Comparison of ENCODE assay signal across 14 cellular contexts in the genomic region with DNA sequence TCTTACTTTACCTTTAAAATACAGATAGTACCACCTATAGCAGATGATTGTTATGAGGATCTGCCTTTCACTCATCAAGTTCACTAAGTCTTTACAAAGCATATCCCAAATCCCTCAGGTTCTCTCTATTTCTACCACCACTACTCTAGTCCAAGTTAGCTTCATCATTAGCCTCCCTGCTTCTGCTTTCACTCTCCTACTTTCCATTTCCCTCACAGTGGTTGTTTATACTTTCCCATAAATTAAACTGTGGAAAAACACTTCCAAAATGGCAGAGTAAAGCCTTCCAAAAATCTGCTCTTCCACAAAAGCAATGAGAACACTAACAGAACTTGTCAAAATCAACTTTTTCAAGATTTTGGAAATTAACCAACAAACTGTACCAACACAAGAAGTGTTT.
DNase-seq lines count a peak whose midpoint lies in the region; TF ChIP-seq lines count a peak whose summit lies in the region.
"Had no signal": no experiment of that assay in that cellular context is flagged by ENCODE, and none has a peak within 500 bp of the region (broad histone marks: within the 10 kb centered on the region; RNA-seq: fewer than 3 reads in every experiment).

No MANE protein-coding gene starts in this region.

- H3K9me2 ChIP-seq in hepatocyte (replicated peaks; ENCODE audit: insufficient read depth) = no peaks in the 10 kb centered on the region

- H3K27ac ChIP-seq in ascending aorta (peak overlapping the region; percentile 26 to 34), hepatocyte (peak overlapping the region; percentile 37), rectal smooth muscle tissue (ENCODE audit: low read depth, low read length) (peak overlapping the region; percentile 75)

- no peaks in the 10 kb centered on the region for H3K4me1 Mint-ChIP-seq in activated naive CD4-positive, alpha-beta T cell treated with anti-CD3 and anti-CD28 coated beads for 36 hours (ENCODE audit: low read depth)
- H3K4me1 Mint-ChIP-seq: CD8-positive, alpha-beta memory T cell had no signal

- H3K4me3 ChIP-seq in ascending aorta (no peak overlapping the region), hepatocyte (no peak overlapping the region), rectal smooth muscle tissue (ENCODE audit: low read length) (no peak overlapping the region)

- peak overlapping the region; percentile 30 for H3K4me2 ChIP-seq in hepatocyte

- no peaks in the 10 kb centered on the region for H4K20me1 ChIP-seq in hepatocyte (ENCODE audit: insufficient read depth, poor library complexity, severe bottlenecking)

- DNase-seq in ascending aorta (ENCODE audit: low spot score in 2 of 2) = no peak
- DNase-seq in hepatocyte (ENCODE audit: low spot score) = no peak
- no peak for DNase-seq in activated naive CD4-positive, alpha-beta T cell treated with anti-CD3 and anti-CD28 coated beads for 36 hours
- no peak for DNase-seq in NCI-H69 (lab: John Stamatoyannopoulos, UW)
- no peak for DNase-seq in NCI-H2107 treated with DMSO at 0.1 percent for 48 hours (lab: John Stamatoyannopoulos, UW; ENCODE audit: unreplicated experiment)
- no peak for DNase-seq in DMS 273 treated with DMSO at 0.1 percent for 48 hours (lab: John Stamatoyannopoulos, UW)
- DNase-seq: CD8-positive, alpha-beta memory T cell; GOT3; KG1; NCI-H1092 treated with DMSO at 0.1 percent for 48 hours; NCI-H187; NCI-H82; SHP77 had no signal

- no peak overlapping the region for H3K9ac ChIP-seq in rectal smooth muscle tissue (ENCODE audit: low read length)

- H3K4me1 ChIP-seq in ascending aorta = peaks cover 0 to 11% of the 10 kb centered on the region in 2 donors
- H3K4me1 ChIP-seq in hepatocyte (ENCODE audit: insufficient read depth) = no peaks in the 10 kb centered on the region
- H3K4me1 ChIP-seq in rectal smooth muscle tissue (ENCODE audit: control insufficient read depth, insufficient read depth, low read length) = peaks cover 18% of the 10 kb centered on the region

- no peaks in the 10 kb centered on the region for H3K9me3 ChIP-seq in ascending aorta
- no peaks in the 10 kb centered on the region for H3K9me3 ChIP-seq in hepatocyte (ENCODE audit: low read depth)

- H3K9me3 Mint-ChIP-seq in activated naive CD4-positive, alpha-beta T cell treated with anti-CD3 and anti-CD28 coated beads for 36 hours = no peaks in the 10 kb centered on the region
- H3K9me3 Mint-ChIP-seq: CD8-positive, alpha-beta memory T cell had no signal

- H3K36me3 ChIP-seq in ascending aorta (no peaks in the 10 kb centered on the region), hepatocyte (replicated peaks; ENCODE audit: insufficient read depth, low read depth) (no peaks in the 10 kb centered on the region), rectal smooth muscle tissue (ENCODE audit: control insufficient read depth, insufficient read depth, low read length) (no peaks in the 10 kb centered on the region)

- CTCF ChIA-PET in activated naive CD4-positive, alpha-beta T cell treated with anti-CD3 and anti-CD28 coated beads for 36 hours (lab: Charles Lee) = interaction anchor here (1.1 kb wide), 1 partner anchor 557 kb away, joined by 3 read pairs; no protein-coding TSS in a partner anchor

- no peak overlapping the region for H2AFZ ChIP-seq in hepatocyte

- peaks cover 38% of the 10 kb centered on the region for H3K27me3 Mint-ChIP-seq in activated naive CD4-positive, alpha-beta T cell treated with anti-CD3 and anti-CD28 coated beads for 36 hours (ENCODE audit: low read depth)

- TF ChIP-seq CTCF in ascending aorta (IDR thresholded peaks at IDR 0.05) (no peak), hepatocyte (IDR thresholded peaks at IDR 0.05; ENCODE audit: poor library complexity) (no peak)

- H3K27me3 ChIP-seq in ascending aorta (no peaks in the 10 kb centered on the region), hepatocyte (no peaks in the 10 kb centered on the region), rectal smooth muscle tissue (ENCODE audit: control insufficient read depth, insufficient read depth, low read length) (no peaks in the 10 kb centered on the region)

- no peak overlapping the region for H3K27ac Mint-ChIP-seq in activated naive CD4-positive, alpha-beta T cell treated with anti-CD3 and anti-CD28 coated beads for 36 hours
- H3K27ac Mint-ChIP-seq: CD8-positive, alpha-beta memory T cell had no signal

- no peaks in the 10 kb centered on the region for H3K36me3 Mint-ChIP-seq in activated naive CD4-positive, alpha-beta T cell treated with anti-CD3 and anti-CD28 coated beads for 36 hours (ENCODE audit: low read depth)

- H3K4me3 Mint-ChIP-seq in activated naive CD4-positive, alpha-beta T cell treated with anti-CD3 and anti-CD28 coated beads for 36 hours = no peak overlapping the region
- H3K4me3 Mint-ChIP-seq: CD8-positive, alpha-beta memory T cell had no signal

- intact Hi-C loops in ascending aorta (cut with DNase I) = no loop called here
- intact Hi-C loops in activated naive CD4-positive, alpha-beta T cell treated with anti-CD3 and anti-CD28 coated beads for 36 hours (cut with micrococcal nuclease) = no loop called here

- peaks cover 2% of the 10 kb centered on the region for H3K79me2 ChIP-seq in hepatocyte
